Comparison of ENCODE assay signal across 8 cellular contexts in the genomic region with DNA sequence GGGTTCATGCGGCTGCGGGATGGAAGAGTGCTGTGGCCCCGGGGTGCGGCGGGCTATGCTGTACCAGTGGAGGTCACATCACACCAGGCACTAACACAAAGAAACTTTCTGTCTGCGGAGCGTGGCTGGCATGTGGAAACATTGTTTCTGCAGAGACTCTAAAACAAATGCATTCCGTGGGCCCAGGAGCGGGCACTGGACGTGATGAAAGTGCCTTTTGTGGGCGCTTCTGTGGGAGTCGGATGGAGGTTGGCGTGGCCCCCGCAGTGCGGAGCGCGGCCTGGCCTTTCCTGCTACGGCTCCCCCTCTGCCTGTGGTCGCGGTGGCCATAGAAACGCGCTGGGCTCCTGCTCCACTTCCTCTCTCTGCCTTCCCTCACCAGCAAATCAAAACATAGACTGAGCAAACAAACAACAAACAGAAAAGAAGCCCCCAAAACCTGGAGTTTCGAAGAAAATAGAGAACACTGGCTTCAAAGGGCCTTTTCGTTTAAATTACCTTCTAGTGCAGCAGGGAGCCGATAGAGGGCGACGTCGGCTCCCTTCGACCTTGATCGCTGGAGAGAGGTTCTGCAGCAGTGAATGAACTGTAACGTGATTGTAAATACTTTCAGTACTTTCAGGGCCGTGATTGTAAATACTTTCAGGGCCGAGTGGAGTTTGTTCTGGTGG.
DNase-seq lines count a peak whose midpoint lies in the region; ATAC-seq and TF ChIP-seq lines count a peak whose summit lies in the region.

No MANE protein-coding gene starts in this region.

- ATAC-seq in GM19035 (IDR thresholded peaks at IDR 0.05; ENCODE audit: unreplicated experiment) (peak; percentile 84), HG03280 (IDR thresholded peaks at IDR 0.05; ENCODE audit: unreplicated experiment) (peak; percentile 84), SK-N-SH treated with all-trans-retinoic acid at 6 μM for 48 hours (peak; percentile 68)

- peak in 12 of 14 donors; percentile 36 to 81 (median 68) for DNase-seq in C1 segment of cervical spinal cord (lab: John Stamatoyannopoulos, UW)
- peak in 46 of 58 donors; percentile 23 to 83 (median 62) for DNase-seq in anterior cingulate cortex (lab: John Stamatoyannopoulos, UW)
- DNase-seq in inferior parietal cortex (ENCODE audit: extremely low spot score), result peak; percentile 80
- DNase-seq in stimulated activated CD4-positive, alpha-beta T cell treated with anti-CD3 and anti-CD28 coated beads, Interleukin-4, amount 100 ng/mL, for 1 hour, result peak; percentile 55
- no peak for DNase-seq in NCI-H187 (lab: John Stamatoyannopoulos, UW)

TF ChIP-seq in SK-N-SH treated with all-trans-retinoic acid at 6 μM for 48 hours, 23 proteins besides CTCF, POLR2A, EP300 and RAD21:
- no peak for TF ChIP-seq ZNF70 (CRISPR knock-in tag; IDR thresholded peaks at IDR 0.05)
- TF ChIP-seq ZFP30 (CRISPR knock-in tag; IDR thresholded peaks at IDR 0.05), result no peak
- no peak for TF ChIP-seq CSDC2 (CRISPR knock-in tag; IDR thresholded peaks at IDR 0.05)
- TF ChIP-seq OSR1 (CRISPR knock-in tag; IDR thresholded peaks at IDR 0.05), result no peak
- TF ChIP-seq BACH2 (CRISPR knock-in tag; IDR thresholded peaks at IDR 0.05; ENCODE audit: borderline replicate concordance), result no peak

Comparison
In these comparisons a context has a peak if more than half of its experiments do, and no peak if none do; other contexts are left out.
1. DNase-seq: peak in C1 segment of cervical spinal cord (12 of 14), anterior cingulate cortex (46 of 58), inferior parietal cortex (single experiment) and stimulated activated CD4-positive, alpha-beta T cell treated with anti-CD3 and anti-CD28 coated beads, Interleukin-4, amount 100 ng/mL, for 1 hour (single experiment); none in NCI-H187 (0 of 2).
2. Peak in every context shown above with its lines, with median percentiles within 50 percentile points of each other: ATAC-seq.